8 cellular contexts compared by ENCODE assay signal in the genomic region with DNA sequence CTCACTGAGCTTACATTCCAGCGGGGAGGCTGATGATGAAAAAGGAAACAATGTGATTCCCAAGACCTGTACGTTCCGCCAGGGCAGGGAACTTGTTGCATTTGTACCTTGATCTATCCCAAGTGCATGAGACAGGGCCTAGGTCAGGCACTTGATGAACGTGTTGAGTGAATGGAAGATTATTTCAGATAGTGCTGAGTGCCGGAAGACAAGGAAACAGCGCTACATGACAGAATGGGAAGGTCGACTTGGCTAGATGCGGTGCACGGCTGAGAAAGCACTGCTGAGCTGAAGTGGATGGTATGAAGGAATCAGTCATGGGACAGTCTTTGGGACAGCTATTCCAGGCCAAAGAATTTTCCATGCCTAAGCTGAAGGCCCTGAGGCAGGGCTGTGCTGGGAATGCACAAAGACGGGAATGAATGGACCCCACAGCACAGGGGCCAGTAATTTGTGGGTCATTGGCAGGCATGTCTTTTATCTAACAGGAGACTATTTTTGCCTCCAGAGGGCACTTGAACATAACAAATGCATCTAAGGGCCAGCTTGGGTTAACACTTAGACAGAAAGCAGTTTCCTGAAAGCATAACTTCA. TPM values are rescaled to one million over a fixed set of nuclear protein-coding genes. Genes with fewer than 3 reads are reported as not detected.
A peak's percentile ranks its signal among the peaks of the same experiment; 100 is the strongest.
DNase-seq lines count a peak whose midpoint lies in the region; ATAC-seq and TF ChIP-seq lines count a peak whose summit lies in the region.
"Not testable (repeated sequence)": the region's sequence is repeated elsewhere in the genome, so short reads cannot be mapped to it uniquely, and the experiment has no call there.

No MANE protein-coding gene starts in this region.

- 63 to 78% methylated on average over 9 to 10 of the region's 10 CpGs for WGBS in esophagus squamous epithelium, 2 donors
- 53 to 57% methylated on average over 10 of the region's 10 CpGs for WGBS in upper lobe of left lung, 2 donors

- TF ChIP-seq EP300 in upper lobe of left lung (IDR thresholded peaks at IDR 0.05), result not testable (repeated sequence)

- H3K9me3 Mint-ChIP-seq in activated CD4-positive, alpha-beta T cell treated with anti-CD3 and anti-CD28 coated beads, Interleukin-2, amount 10 ng/mL, durations not matched to agents 24 days and 14 days, result not testable (repeated sequence)

- H3K4me3 Mint-ChIP-seq in activated CD4-positive, alpha-beta T cell treated with anti-CD3 and anti-CD28 coated beads, Interleukin-2, amount 10 ng/mL, durations not matched to agents 24 days and 14 days, result not testable (repeated sequence)

- not testable (repeated sequence) for H3K4me1 ChIP-seq in DOHH2 (ENCODE audit: control insufficient read depth, low read length); esophagus squamous epithelium; lower lobe of right lung; upper lobe of left lung

- not testable (repeated sequence) for TF ChIP-seq POLR2A in esophagus squamous epithelium (IDR thresholded peaks at IDR 0.05); upper lobe of left lung (IDR thresholded peaks at IDR 0.05)

- H4K20me1 ChIP-seq in DOHH2 (ENCODE audit: control insufficient read depth, insufficient read depth, low read depth, low read length), result not testable (repeated sequence)

- not testable (repeated sequence) for H3K9me3 ChIP-seq in DOHH2 (ENCODE audit: control insufficient read depth, insufficient read depth, low read length); esophagus squamous epithelium; lower lobe of right lung; upper lobe of left lung

- not testable (repeated sequence) for H3K4me2 ChIP-seq in DOHH2 (ENCODE audit: low read length)

- H3K27me3 ChIP-seq in DOHH2 (ENCODE audit: control insufficient read depth, low read length); esophagus squamous epithelium; lower lobe of right lung (ENCODE audit: low read depth); upper lobe of left lung: not testable (repeated sequence)

- intact Hi-C loops in activated CD4-positive, alpha-beta T cell treated with anti-CD3 and anti-CD28 coated beads, Interleukin-2, amount 10 ng/mL, durations not matched to agents 24 days and 14 days (cut with micrococcal nuclease), result loop anchor here (1.0 to 5.0 kb wide), 2 partner anchors 200 to 358 kb away; no protein-coding TSS in a partner anchor
- intact Hi-C loops in esophagus squamous epithelium (cut with DNase I); lower lobe of right lung (cut with DNase I): not testable (repeated sequence)

- TF ChIP-seq CTCF in DOHH2 (IDR thresholded peaks at IDR 0.05; ENCODE audit: low read depth, low read length, poor library complexity, severe bottlenecking) (peak; percentile 31), esophagus squamous epithelium (IDR thresholded peaks at IDR 0.05) (peak in 5 of 6 experiments; percentile 31 to 55 (median 37)), lower lobe of right lung (IDR thresholded peaks at IDR 0.05) (peak; percentile 46), upper lobe of left lung (IDR thresholded peaks at IDR 0.05) (peak in 5 of 6 experiments; percentile 25 to 40 (median 27))

- H3K79me2 ChIP-seq in DOHH2 (ENCODE audit: control insufficient read depth, low read length), result not testable (repeated sequence)

- H3K36me3 Mint-ChIP-seq in activated CD4-positive, alpha-beta T cell treated with anti-CD3 and anti-CD28 coated beads, Interleukin-2, amount 10 ng/mL, durations not matched to agents 24 days and 14 days (ENCODE audit: low read depth), result not testable (repeated sequence)

- H3K9me2 ChIP-seq in DOHH2 (replicated peaks; ENCODE audit: control insufficient read depth, low read length), result not testable (repeated sequence)

- peaks cover 15% of the 10 kb centered on the region for H3K27me3 Mint-ChIP-seq in activated CD4-positive, alpha-beta T cell treated with anti-CD3 and anti-CD28 coated beads, Interleukin-2, amount 10 ng/mL, durations not matched to agents 24 days and 14 days

- H3K4me3 ChIP-seq in DOHH2 (ENCODE audit: low read length); esophagus squamous epithelium; lower lobe of right lung; upper lobe of left lung: not testable (repeated sequence)

- DNase-seq in NCI-H345 (lab: John Stamatoyannopoulos, UW), result peak; percentile 5
- DNase-seq in activated CD4-positive, alpha-beta T cell treated with anti-CD3 and anti-CD28 coated beads, Interleukin-2, amount 10 ng/mL, durations not matched to agents 24 days and 14 days, result peak; percentile 75
- not testable (repeated sequence) for DNase-seq in esophagus squamous epithelium (lab: John Stamatoyannopoulos, UW); lower lobe of right lung; upper lobe of left lung

- not testable (repeated sequence) for H3K4me1 Mint-ChIP-seq in activated CD4-positive, alpha-beta T cell treated with anti-CD3 and anti-CD28 coated beads, Interleukin-2, amount 10 ng/mL, durations not matched to agents 24 days and 14 days

- H3K27ac ChIP-seq in DOHH2 (ENCODE audit: low read depth, low read length); esophagus squamous epithelium; lower lobe of right lung; upper lobe of left lung: not testable (repeated sequence)

- H3K27ac Mint-ChIP-seq in activated CD4-positive, alpha-beta T cell treated with anti-CD3 and anti-CD28 coated beads, Interleukin-2, amount 10 ng/mL, durations not matched to agents 24 days and 14 days, result not testable (repeated sequence)

- not testable (repeated sequence) for H3K36me3 ChIP-seq in DOHH2 (ENCODE audit: control insufficient read depth, low read length); esophagus squamous epithelium; lower lobe of right lung; upper lobe of left lung

- H3F3A ChIP-seq in DOHH2 (ENCODE audit: control insufficient read depth, insufficient read depth), result not testable (repeated sequence)

- ATAC-seq in GM19452 (IDR thresholded peaks at IDR 0.05; ENCODE audit: unreplicated experiment) (peak; percentile 73), HG03175 (IDR thresholded peaks at IDR 0.05; ENCODE audit: unreplicated experiment) (peak; percentile 78), lower lobe of right lung (peak; percentile 54 to 80), upper lobe of left lung (ENCODE audit: low FRiP score in 2 of 2) (peak in 1 of 2 donors; percentile 47)

RNA-seq across cellular contexts. Expression of gene HNRNPA1L2, which starts 33.1 kb away (rescaled TPM):
- total RNA-seq in activated CD4-positive, alpha-beta T cell treated with anti-CD3 and anti-CD28 coated beads, Interleukin-2, amount 10 ng/mL, durations not matched to agents 24 days and 14 days, result 8.9 TPM in 2 replicates
- total RNA-seq in esophagus squamous epithelium (1 to 10 TPM; 1.9 to 6.9 (median 2.3) TPM), lower lobe of right lung (5.7 TPM), upper lobe of left lung (1 to 10 TPM; 2.7 to 7.3 (median 4.9) TPM)

RNA-seq across cellular contexts. Expression of gene SUGT1, which starts 43.5 kb away (rescaled TPM):
- total RNA-seq in activated CD4-positive, alpha-beta T cell treated with anti-CD3 and anti-CD28 coated beads, Interleukin-2, amount 10 ng/mL, durations not matched to agents 24 days and 14 days, result 71.2 and 77.8 TPM in 2 replicates
- total RNA-seq in esophagus squamous epithelium (10 to 100 TPM; 22.1 to 35.8 (median 30.7) TPM), lower lobe of right lung (42.3 TPM), upper lobe of left lung (10 to 100 TPM; 19.9 to 43.7 (median 28.0) TPM)
